Comparison of ENCODE assay signal across 12 cellular contexts in the genomic region with DNA sequence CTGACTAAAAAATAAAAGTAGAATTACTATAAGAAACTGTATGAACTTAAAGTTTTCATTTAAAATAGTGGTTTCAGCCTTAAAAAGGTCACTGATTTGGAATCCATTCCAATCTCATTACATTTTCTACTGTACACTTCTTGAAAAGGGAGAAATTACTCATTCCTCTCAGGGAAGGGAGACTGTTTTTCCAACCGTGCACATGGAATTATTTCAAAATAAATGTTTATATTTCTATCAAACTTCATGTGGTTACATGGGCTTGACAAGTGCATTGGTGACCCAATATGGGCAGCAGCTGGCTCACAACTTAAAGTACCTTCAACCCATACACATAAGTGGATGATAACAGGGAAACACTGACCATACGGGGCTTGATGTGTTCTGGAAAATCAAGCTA.
DNase-seq lines count a peak whose midpoint lies in the region; ATAC-seq, FAIRE-seq and TF ChIP-seq lines count a peak whose summit lies in the region.
"Had no signal": no experiment of that assay in that cellular context is flagged by ENCODE, and none has a peak within 500 bp of the region (broad histone marks: within the 10 kb centered on the region; RNA-seq: fewer than 3 reads in every experiment).

No MANE protein-coding gene starts in this region.

- no peaks in the 10 kb centered on the region for H3K79me2 ChIP-seq in keratinocyte (ENCODE audit: control insufficient read depth, insufficient read depth, low read length)

- no peaks in the 10 kb centered on the region for H3K9me1 ChIP-seq in keratinocyte (ENCODE audit: control insufficient read depth, extremely low read depth, insufficient read depth, low read length)

- DNase-seq in AG08395 (ENCODE audit: low spot score) (peak; percentile 41), HS-5 (ENCODE audit: low read depth) (peak; percentile 74), cardiac fibroblast (ENCODE audit: low read depth in 2 of 2) (peak; percentile 45 to 86), keratinocyte (ENCODE audit: low read depth, low spot score) (no peak), stomach (no peak), DMS 273 (lab: John Stamatoyannopoulos, UW; ENCODE audit: unreplicated experiment) (no peak)
- no peak for DNase-seq in effector CD4-positive, alpha-beta T cell
- DNase-seq: NCI-H2171 treated with DMSO at 0.1 percent for 48 hours; ovary; stimulated activated CD4-positive, alpha-beta T cell treated with anti-CD3 and anti-CD28 coated beads, Interleukin-12 subunit alpha, Interleukin-12 subunit beta, amount 100 ng/mL, for 4 hours had no signal

- no peak for TF ChIP-seq POLR2A in stomach (IDR thresholded peaks at IDR 0.05)

- H3K27ac ChIP-seq in keratinocyte (ENCODE audit: control insufficient read depth, insufficient read depth, low read length) (no peak overlapping the region), stomach (peak overlapping the region in 2 of 5 donors; percentile 11)
- H3K27ac ChIP-seq: ovary had no signal

- FAIRE-seq in keratinocyte (lab: Jason Lieb, UNC): peak; percentile 5
- FAIRE-seq: GM12891 had no signal

- H3K4me1 ChIP-seq in keratinocyte (ENCODE audit: control insufficient read depth, extremely low read depth, insufficient read depth, low read length) (peaks cover 17% of the 10 kb centered on the region), stomach (peaks cover 0 to 16% (median 0%) of the 10 kb centered on the region in 4 donors)

- no peak overlapping the region for H3K9ac ChIP-seq in keratinocyte (ENCODE audit: control insufficient read depth, extremely low read depth, insufficient read depth, low read length)

- H3K36me3 ChIP-seq in keratinocyte (ENCODE audit: control insufficient read depth in 2 of 2, extremely low read depth in 1 of 2, insufficient read depth in 2 of 2, low read length in 2 of 2) (no peaks in the 10 kb centered on the region), stomach (no peaks in the 10 kb centered on the region)
- H3K36me3 ChIP-seq: ovary had no signal

- intact Hi-C loops in stomach (cut with DNase I; ENCODE audit: low total_unique reads): no loop called here

- dilution Hi-C loops in keratinocyte (cut with MboI; ENCODE audit: extremely low pct_ligation_motif_present, low sequenced_read_pairs): no loop called here

- H3K4me3 ChIP-seq in cardiac fibroblast (replicated peaks in 1 of 2; ENCODE audit: low read depth in 2 of 2, low read length in 2 of 2): no peak overlapping the region
- no peak overlapping the region for H3K4me3 ChIP-seq in keratinocyte (ENCODE audit: control insufficient read depth in 2 of 3, extremely low read depth in 1 of 3, insufficient read depth in 2 of 3, low read depth in 1 of 3, low read length in 3 of 3)
- H3K4me3 ChIP-seq in stomach: no peak overlapping the region
- H3K4me3 ChIP-seq: ovary had no signal

- peak overlapping the region; percentile 24 for H3K4me2 ChIP-seq in keratinocyte (ENCODE audit: control insufficient read depth, extremely low read depth, insufficient read depth, low read depth, low read length)

- no peak for ATAC-seq in GM18517 (IDR thresholded peaks at IDR 0.05; ENCODE audit: unreplicated experiment)

- no peaks in the 10 kb centered on the region for H3K27me3 ChIP-seq in keratinocyte (ENCODE audit: control insufficient read depth, extremely low read depth, insufficient read depth, low read length)
- H3K27me3 ChIP-seq in stomach: no peaks in the 10 kb centered on the region
- H3K27me3 ChIP-seq: ovary had no signal

- no peaks in the 10 kb centered on the region for H3K9me3 ChIP-seq in keratinocyte (ENCODE audit: control insufficient read depth, low read depth, low read length)
- no peaks in the 10 kb centered on the region for H3K9me3 ChIP-seq in stomach
- H3K9me3 ChIP-seq: ovary had no signal

- no peaks in the 10 kb centered on the region for H4K20me1 ChIP-seq in keratinocyte (ENCODE audit: control insufficient read depth, extremely low read depth, insufficient read depth, low read length)

- no peak for TF ChIP-seq EP300 in stomach (IDR thresholded peaks at IDR 0.05)

- no peak for TF ChIP-seq CTCF in cardiac fibroblast (IDR thresholded peaks at IDR 0.05; ENCODE audit: low read depth, low read length)
- TF ChIP-seq CTCF in keratinocyte (optimal IDR thresholded peaks at IDR 0.05 in 1 of 3, IDR thresholded peaks at IDR 0.05 in 1 of 3, conservative IDR thresholded peaks at IDR 0.05 in 1 of 3; ENCODE audit: extremely low read depth in 1 of 3, insufficient read depth in 2 of 3, low read length in 3 of 3): no peak
- TF ChIP-seq CTCF in stomach (IDR thresholded peaks at IDR 0.05): no peak

- H2AFZ ChIP-seq in keratinocyte (ENCODE audit: control insufficient read depth, low read length): peak overlapping the region; percentile 5

- 32 to 54% (median 38%) methylated on average over 2 of the region's 2 CpGs for WGBS in stomach, 5 donors

Comparison
In these comparisons a context has a peak if more than half of its experiments do, and no peak if none do; other contexts are left out.
1. DNase-seq: peak in AG08395 (single experiment), HS-5 (single experiment) and cardiac fibroblast (2 of 2); none in keratinocyte (single experiment), effector CD4-positive, alpha-beta T cell (single experiment), stomach (single experiment) and DMS 273 (single experiment).